ENCODE assay signal across 10 cellular contexts in genomic region chr19:2491130-2491801, GRCh38. TPM values are rescaled to one million over a fixed set of nuclear protein-coding genes. Genes with fewer than 3 reads are reported as not detected.
DNase-seq lines count a peak whose midpoint lies in the region; ATAC-seq and TF ChIP-seq lines count a peak whose summit lies in the region.
"Had no signal": no experiment of that assay in that cellular context is flagged by ENCODE, and none has a peak within 500 bp of the region (broad histone marks: within the 10 kb centered on the region; RNA-seq: fewer than 3 reads in every experiment).

No MANE protein-coding gene starts in this region.

- no peaks in the 10 kb centered on the region for H3K9me3 Mint-ChIP-seq in activated naive CD8-positive, alpha-beta T cell (ENCODE audit: low read depth)
- no peaks in the 10 kb centered on the region for H3K9me3 Mint-ChIP-seq in activated naive CD8-positive, alpha-beta T cell treated with anti-CD3 and anti-CD28 coated beads for 36 hours

- H3K27ac ChIP-seq in RWPE2 (ENCODE audit: poor library complexity, severe bottlenecking) = peak overlapping the region; percentile 95
- H3K27ac ChIP-seq: HL-60 had no signal

- peaks cover 30% of the 10 kb centered on the region for H3K4me1 Mint-ChIP-seq in activated naive CD8-positive, alpha-beta T cell (ENCODE audit: low read depth)
- peaks cover 25% of the 10 kb centered on the region for H3K4me1 Mint-ChIP-seq in activated naive CD8-positive, alpha-beta T cell treated with anti-CD3 and anti-CD28 coated beads for 36 hours

- no peaks in the 10 kb centered on the region for H3K27me3 ChIP-seq in RWPE2 (ENCODE audit: insufficient read depth, poor library complexity, severe bottlenecking)

- peaks cover 12% of the 10 kb centered on the region for H3K27me3 Mint-ChIP-seq in activated naive CD8-positive, alpha-beta T cell
- H3K27me3 Mint-ChIP-seq in activated naive CD8-positive, alpha-beta T cell treated with anti-CD3 and anti-CD28 coated beads for 36 hours = peaks cover 66% of the 10 kb centered on the region

- no peaks in the 10 kb centered on the region for H3K36me3 ChIP-seq in RWPE2 (ENCODE audit: low read depth)

- H3K4me3 Mint-ChIP-seq in activated naive CD8-positive, alpha-beta T cell = peak overlapping the region; percentile 42
- no peak overlapping the region for H3K4me3 Mint-ChIP-seq in activated naive CD8-positive, alpha-beta T cell treated with anti-CD3 and anti-CD28 coated beads for 36 hours

- no peak overlapping the region for H3K4me3 ChIP-seq in RWPE2 (ENCODE audit: severe bottlenecking)

- peaks cover 31% of the 10 kb centered on the region for H3K4me1 ChIP-seq in RWPE2 (ENCODE audit: insufficient read depth, poor library complexity, severe bottlenecking)

- no peak overlapping the region for H3K27ac Mint-ChIP-seq in activated naive CD8-positive, alpha-beta T cell
- H3K27ac Mint-ChIP-seq in activated naive CD8-positive, alpha-beta T cell treated with anti-CD3 and anti-CD28 coated beads for 36 hours = no peak overlapping the region

- no peaks in the 10 kb centered on the region for H3K36me3 Mint-ChIP-seq in activated naive CD8-positive, alpha-beta T cell
- no peaks in the 10 kb centered on the region for H3K36me3 Mint-ChIP-seq in activated naive CD8-positive, alpha-beta T cell treated with anti-CD3 and anti-CD28 coated beads for 36 hours

- ATAC-seq in RWPE2 (ENCODE audit: low read depth) (peak; percentile 71), HG02678 (IDR thresholded peaks at IDR 0.05; ENCODE audit: unreplicated experiment) (no peak), HG03460 (IDR thresholded peaks at IDR 0.05; ENCODE audit: unreplicated experiment) (no peak)
- ATAC-seq: sciatic nerve had no signal

- no peak for TF ChIP-seq CTCF in RWPE2 (IDR thresholded peaks at IDR 0.05; ENCODE audit: poor library complexity, severe bottlenecking)

- DNase-seq in activated naive CD8-positive, alpha-beta T cell treated with anti-CD3 and anti-CD28 coated beads for 36 hours = no peak
- peak; percentile 91 for DNase-seq in RWPE2 (ENCODE audit: low spot score)
- DNase-seq in glomerular visceral epithelial cell (ENCODE audit: extremely low spot score) = peak; percentile 94
- peak; percentile 88 for DNase-seq in ureter (ENCODE audit: low spot score)
- DNase-seq in DMS114 treated with DMSO at 0.1 percent for 48 hours (lab: John Stamatoyannopoulos, UW; ENCODE audit: unreplicated experiment) = no peak

- H3K9me3 ChIP-seq in RWPE2 (ENCODE audit: severe bottlenecking) = no peaks in the 10 kb centered on the region

RNA-seq across cellular contexts. Expression of gene GADD45B, which starts 15.3 kb away (rescaled TPM):
- 10 to 100 TPM; 83.0 to 97.2 TPM for total RNA-seq in activated naive CD8-positive, alpha-beta T cell treated with anti-CD3 and anti-CD28 coated beads for 36 hours
- total RNA-seq in ureter = 55.3 TPM

RNA-seq across cellular contexts. Expression of gene LMNB2, which starts 34.5 kb away (rescaled TPM):
- 100 to 1,000 TPM; 105 to 107 TPM for total RNA-seq in activated naive CD8-positive, alpha-beta T cell treated with anti-CD3 and anti-CD28 coated beads for 36 hours
- total RNA-seq in ureter = 27.5 TPM

Comparison
In these comparisons a context has a peak if more than half of its experiments do, and no peak if none do; other contexts are left out.
1. DNase-seq: peak in RWPE2 (single experiment), glomerular visceral epithelial cell (single experiment) and ureter (single experiment); none in activated naive CD8-positive, alpha-beta T cell treated with anti-CD3 and anti-CD28 coated beads for 36 hours (single experiment) and DMS114 treated with DMSO at 0.1 percent for 48 hours (single experiment).